ENCODE assay signal across 21 cellular contexts in genomic region chr2:129444417-129445150, GRCh38.
A peak's percentile ranks its signal among the peaks of the same experiment; 100 is the strongest.
DNase-seq lines count a peak whose midpoint lies in the region; ATAC-seq, FAIRE-seq and TF ChIP-seq lines count a peak whose summit lies in the region.
"Had no signal": no experiment of that assay in that cellular context is flagged by ENCODE, and none has a peak within 500 bp of the region (broad histone marks: within the 10 kb centered on the region; RNA-seq: fewer than 3 reads in every experiment).

No MANE protein-coding gene starts in this region.

- intact Hi-C loops in posterior vena cava (cut with DNase I) (loop anchor here in 1 of 2 donors (5.0 kb wide), 1 partner anchor 1057 kb away; no protein-coding TSS in a partner anchor), left cardiac atrium (cut with DNase I) (no loop called here), esophagus squamous epithelium (cut with DNase I) (no loop called here)

- no peaks in the 10 kb centered on the region for H3F3A ChIP-seq in SU-DHL-6 (ENCODE audit: insufficient read depth)
- H3F3A ChIP-seq in neural cell (ENCODE audit: insufficient read depth, low read length, poor library complexity, severe bottlenecking): no peaks in the 10 kb centered on the region

- no peak overlapping the region for H2BK15ac ChIP-seq in H1 (ENCODE audit: low read length)

- H3K27me3 ChIP-seq in SU-DHL-6 (ENCODE audit: low read length) (no peaks in the 10 kb centered on the region), H1 (replicated peaks in 1 of 4; ENCODE audit: control insufficient read depth in 3 of 4, extremely low read depth in 1 of 4, insufficient read depth in 3 of 4, low read length in 3 of 4) (no peaks in the 10 kb centered on the region), neural cell (ENCODE audit: insufficient read depth, low read depth, low read length) (no peaks in the 10 kb centered on the region), esophagus squamous epithelium (no peaks in the 10 kb centered on the region)
- H3K27me3 ChIP-seq: BE2C had no signal

- peak overlapping the region; percentile 91 for H2AFZ ChIP-seq in SU-DHL-6 (ENCODE audit: low read depth, low read length, severe bottlenecking)
- H2AFZ ChIP-seq in H1 (ENCODE audit: low read length): peak overlapping the region; percentile 53; the same call in 1 of the 2 replicates
- no peak overlapping the region for H2AFZ ChIP-seq in neural cell (ENCODE audit: low read depth, low read length)
- H2AFZ ChIP-seq: GM23338 had no signal

- no peak for DNase-seq in H1 (ENCODE audit: low read depth in 1 of 2, low spot score in 2 of 2)
- peak; percentile 47 for DNase-seq in posterior vena cava (ENCODE audit: low spot score)
- no peak for DNase-seq in nucleus accumbens (lab: John Stamatoyannopoulos, UW)
- no peak for DNase-seq in left cardiac atrium
- DNase-seq in esophagus squamous epithelium (lab: John Stamatoyannopoulos, UW): no peak
- DNase-seq: ACHN; BE2C; C1 segment of cervical spinal cord; CD4-positive, CD25-positive, alpha-beta regulatory T cell; CD8-positive, alpha-beta memory T cell; COR-L47; H7; IMR-90 had no signal

- TF ChIP-seq RAD21 in H1 (IDR thresholded peaks at IDR 0.05 in 1 of 2, conservative IDR thresholded peaks at IDR 0.05 in 1 of 2; ENCODE audit: low read depth in 2 of 2, low read length in 2 of 2): no peak
- no peak for TF ChIP-seq RAD21 in neural cell (conservative IDR thresholded peaks at IDR 0.05)

- TF ChIP-seq CTCF in SU-DHL-6 (IDR thresholded peaks at IDR 0.05; ENCODE audit: insufficient read depth, low read length, poor library complexity, severe bottlenecking): no peak
- TF ChIP-seq CTCF in H1 (IDR thresholded peaks at IDR 0.05; ENCODE audit: control extremely low read depth in 1 of 3, insufficient read depth in 1 of 3, low read depth in 1 of 3, low read length in 3 of 3): no peak
- no peak for TF ChIP-seq CTCF in neural cell (IDR thresholded peaks at IDR 0.05; ENCODE audit: poor library complexity, severe bottlenecking)
- no peak for TF ChIP-seq CTCF in esophagus squamous epithelium (IDR thresholded peaks at IDR 0.05)

- H3K79me2 ChIP-seq in SU-DHL-6 (ENCODE audit: insufficient read depth, low read length) (no peaks in the 10 kb centered on the region), H1 (ENCODE audit: control insufficient read depth in 1 of 2, insufficient read depth in 2 of 2, low read length in 2 of 2) (no peaks in the 10 kb centered on the region), neural cell (replicated peaks; ENCODE audit: insufficient read depth, low read length) (no peaks in the 10 kb centered on the region)

- H3K27ac ChIP-seq in SU-DHL-6 (ENCODE audit: low read depth, low read length) (no peak overlapping the region), H1 (ENCODE audit: low read depth, low read length) (no peak overlapping the region), neural cell (ENCODE audit: low read length) (peak overlapping the region; percentile 88), esophagus squamous epithelium (no peak overlapping the region)

- H2AK5ac ChIP-seq in H1 (ENCODE audit: low read depth, low read length): no peak overlapping the region

- H3K9me3 ChIP-seq in SU-DHL-6 (ENCODE audit: insufficient read depth, low read length): no peaks in the 10 kb centered on the region
- H3K9me3 ChIP-seq in H1 (ENCODE audit: insufficient read depth in 2 of 2, low read depth in 1 of 2, low read length in 1 of 2): no peaks in the 10 kb centered on the region
- H3K9me3 ChIP-seq in neural cell (ENCODE audit: low read length): no peaks in the 10 kb centered on the region
- no peaks in the 10 kb centered on the region for H3K9me3 ChIP-seq in esophagus squamous epithelium
- H3K9me3 ChIP-seq: BE2C had no signal

- no peak overlapping the region for H2BK120ac ChIP-seq in H1 (replicated peaks; ENCODE audit: low read depth, low read length)

- no peak overlapping the region for H3K4ac ChIP-seq in H1 (replicated peaks; ENCODE audit: insufficient read length, low read depth, low read length)

- no peak overlapping the region for H3K18ac ChIP-seq in H1 (ENCODE audit: extremely low read depth, low read length)

- H4K8ac ChIP-seq in H1 (ENCODE audit: extremely low read depth, insufficient read depth, low read length): no peak overlapping the region

- WGBS in H1 (ENCODE audit: extremely low coverage in 1 of 2, insufficient coverage in 1 of 2, insufficient read length in 1 of 2, insufficient replicate concordance in 2 of 2, low coverage in 1 of 2, low lambda C conversion rate in 2 of 2, missing lambda C conversion rate in 1 of 2), 2 experiments: 89% methylated on average over 9 of the region's 10 CpGs; no CpG with 5 or more reads in 1 of the 2 experiments
- WGBS in esophagus squamous epithelium, 2 donors: 71 to 86% methylated on average over 10 of the region's 10 CpGs

- H2BK12ac ChIP-seq in H1 (ENCODE audit: low read depth, low read length): no peak overlapping the region

- TF ChIP-seq EP300 in H1 (IDR thresholded peaks at IDR 0.05; ENCODE audit: borderline replicate concordance in 1 of 2, low read depth in 2 of 2, low read length in 2 of 2) (no peak), neural cell (conservative IDR thresholded peaks at IDR 0.05; ENCODE audit: poor library complexity, severe bottlenecking) (peak; percentile 49)

- H3K36me3 ChIP-seq in SU-DHL-6 (ENCODE audit: low read length) (no peaks in the 10 kb centered on the region), H1 (ENCODE audit: control insufficient read depth in 2 of 4, insufficient read depth in 4 of 4, low read length in 3 of 4) (no peaks in the 10 kb centered on the region), neural cell (ENCODE audit: insufficient read depth, low read length) (no peaks in the 10 kb centered on the region), esophagus squamous epithelium (no peaks in the 10 kb centered on the region)
- H3K36me3 ChIP-seq: BE2C had no signal

- H3K56ac ChIP-seq in H1 (replicated peaks; ENCODE audit: insufficient read length, low read depth, low read length): no peak overlapping the region

- FAIRE-seq in H1 (lab: Jason Lieb, UNC): no peak
- FAIRE-seq: A204.1, G401.6, GM12891, GM19239, HTR-8/SVneo had no signal

- TF ChIP-seq POLR2A in H1 (IDR thresholded peaks at IDR 0.05; ENCODE audit: control extremely low read depth in 1 of 2, low read depth in 2 of 2, low read length in 2 of 2) (no peak), esophagus squamous epithelium (IDR thresholded peaks at IDR 0.05) (no peak)

- POLR2A ChIA-PET in H1 (lab: Charles Lee; ENCODE audit: partially characterized antibody): no interaction called here

- no peak overlapping the region for H4K5ac ChIP-seq in H1 (ENCODE audit: insufficient read length, low read depth, low read length)

- CTCF ChIA-PET in H1 (lab: Charles Lee; ENCODE audit: partially characterized antibody): interaction anchor here (1.4 kb wide), 1 partner anchor 15 kb away, joined by 3 read pairs; no protein-coding TSS in a partner anchor

- H3K4me2 ChIP-seq in SU-DHL-6 (ENCODE audit: low read depth, low read length, poor library complexity, severe bottlenecking) (no peak overlapping the region), H1 (ENCODE audit: insufficient read depth in 1 of 2, low read depth in 2 of 2, low read length in 2 of 2) (no peak overlapping the region), neural cell (ENCODE audit: low read length) (peak overlapping the region; percentile 55)
- H3K4me2 ChIP-seq: GM23338 had no signal

- H4K20me1 ChIP-seq in SU-DHL-6 (ENCODE audit: low read depth, low read length): no peaks in the 10 kb centered on the region
- H4K20me1 ChIP-seq in H1 (replicated peaks in 1 of 2; ENCODE audit: control insufficient read depth in 1 of 2, insufficient read depth in 2 of 2, low read length in 2 of 2): no peaks in the 10 kb centered on the region
- no peaks in the 10 kb centered on the region for H4K20me1 ChIP-seq in neural cell (ENCODE audit: insufficient read depth)

- H3K9me2 ChIP-seq in SU-DHL-6 (replicated peaks; ENCODE audit: insufficient read depth, low read length) (no peaks in the 10 kb centered on the region), neural cell (ENCODE audit: insufficient read depth, low read length) (no peaks in the 10 kb centered on the region)

- H3K4me1 ChIP-seq in H1 (replicated peaks in 1 of 4; ENCODE audit: control insufficient read depth in 3 of 4, insufficient read depth in 4 of 4, low read length in 3 of 4) (no peaks in the 10 kb centered on the region), esophagus squamous epithelium (peaks cover 0 to 18% (median 0%) of the 10 kb centered on the region in 3 donors)
- H3K4me1 ChIP-seq: BE2C had no signal

- H3K9ac ChIP-seq in SU-DHL-6 (ENCODE audit: low read length) (no peak overlapping the region), H1 (replicated peaks in 1 of 4; ENCODE audit: extremely low read depth in 1 of 4, low read depth in 3 of 4, low read length in 3 of 4) (no peak overlapping the region), neural cell (ENCODE audit: low read length) (peak overlapping the region; percentile 57)

- no peak for ATAC-seq in left cardiac atrium
- ATAC-seq: GM23338 had no signal

- H4K91ac ChIP-seq in H1 (replicated peaks; ENCODE audit: insufficient read length, low read length): no peak overlapping the region

- H3K4me3 ChIP-seq in SU-DHL-6 (ENCODE audit: insufficient read depth, low read length, poor library complexity, severe bottlenecking) (no peak overlapping the region), H1 (ENCODE audit: extremely low read depth in 1 of 4, insufficient read depth in 2 of 4, low read depth in 3 of 4, low read length in 4 of 4) (no peak overlapping the region), neural cell (ENCODE audit: low read length) (peak overlapping the region; percentile 44), esophagus squamous epithelium (no peak overlapping the region)
- H3K4me3 ChIP-seq: GM23338 had no signal

- H2BK5ac ChIP-seq in H1 (ENCODE audit: low read depth, low read length): no peak overlapping the region

- no peak overlapping the region for H3K14ac ChIP-seq in H1 (ENCODE audit: insufficient read length)

- H3K23ac ChIP-seq in H1 (ENCODE audit: insufficient read length): no peak overlapping the region

- H3K79me1 ChIP-seq in H1 (ENCODE audit: low read depth, low read length): no peaks in the 10 kb centered on the region

- no peak overlapping the region for H2BK20ac ChIP-seq in H1 (ENCODE audit: low read length)

- no peaks in the 10 kb centered on the region for H3K23me2 ChIP-seq in H1 (ENCODE audit: low read depth, low read length)

TF ChIP-seq in H1, 55 proteins besides CTCF, POLR2A, EP300 and RAD21:
- TF ChIP-seq ASH2L (IDR thresholded peaks at IDR 0.05; ENCODE audit: low read length) (no peak), NANOG (IDR thresholded peaks at IDR 0.05; ENCODE audit: insufficient read depth, low read depth, low read length, poor library complexity, severe bottlenecking) (no peak)
TF ChIP-seq in H1: peak in this region for 0.

TF ChIP-seq in neural cell, 6 proteins besides CTCF, POLR2A, EP300 and RAD21:
- TF ChIP-seq POLR2AphosphoS5 (IDR thresholded peaks at IDR 0.05): peak; percentile 31
- no peak for TF ChIP-seq EZH2 (IDR thresholded peaks at IDR 0.05; ENCODE audit: borderline replicate concordance, insufficient read depth, low read length, poor library complexity, severe bottlenecking)
